ENCODE assay signal across 33 cellular contexts in genomic region chr3:76631251-76631650, GRCh38.
"Had no signal": no experiment of that assay in that cellular context is flagged by ENCODE, and none has a peak within 500 bp of the region (broad histone marks: within the 10 kb centered on the region; RNA-seq: fewer than 3 reads in every experiment).

No MANE protein-coding gene starts in this region.

- DNase-seq: Karpas-422, Kasumi-1, MG63, MM.1S, MV-4-11, NCI-H1048, NCI-H1092, NCI-H1092 treated with DMSO at 0.1 percent for 48 hours, NCI-H1105, NCI-H1105 treated with DMSO at 0.1 percent for 48 hours, NCI-H1417, NCI-H1417 treated with DMSO at 0.1 percent for 48 hours, NCI-H1436, NCI-H1436 treated with DMSO at 0.1 percent for 48 hours, NCI-H146, NCI-H1694, NCI-H1694 treated with DMSO at 0.1 percent for 48 hours, NCI-H187, NCI-H187 treated with DMSO at 0.1 percent for 48 hours, NCI-H1930, NCI-H2029, NCI-H2029 treated with DMSO at 0.1 percent for 48 hours, NCI-H2081, NCI-H2081 treated with DMSO at 0.1 percent for 48 hours, NCI-H2107, NCI-H2171, NCI-H2171 treated with DMSO at 0.1 percent for 48 hours, NCI-H2227 treated with DMSO at 0.1 percent for 48 hours, NCI-H226, NCI-H345, NCI-H446, NCI-H446 treated with DMSO at 0.1 percent for 48 hours, NCI-H510A had no signal
